ENCODE assay signal across 13 cellular contexts in the genomic region with DNA sequence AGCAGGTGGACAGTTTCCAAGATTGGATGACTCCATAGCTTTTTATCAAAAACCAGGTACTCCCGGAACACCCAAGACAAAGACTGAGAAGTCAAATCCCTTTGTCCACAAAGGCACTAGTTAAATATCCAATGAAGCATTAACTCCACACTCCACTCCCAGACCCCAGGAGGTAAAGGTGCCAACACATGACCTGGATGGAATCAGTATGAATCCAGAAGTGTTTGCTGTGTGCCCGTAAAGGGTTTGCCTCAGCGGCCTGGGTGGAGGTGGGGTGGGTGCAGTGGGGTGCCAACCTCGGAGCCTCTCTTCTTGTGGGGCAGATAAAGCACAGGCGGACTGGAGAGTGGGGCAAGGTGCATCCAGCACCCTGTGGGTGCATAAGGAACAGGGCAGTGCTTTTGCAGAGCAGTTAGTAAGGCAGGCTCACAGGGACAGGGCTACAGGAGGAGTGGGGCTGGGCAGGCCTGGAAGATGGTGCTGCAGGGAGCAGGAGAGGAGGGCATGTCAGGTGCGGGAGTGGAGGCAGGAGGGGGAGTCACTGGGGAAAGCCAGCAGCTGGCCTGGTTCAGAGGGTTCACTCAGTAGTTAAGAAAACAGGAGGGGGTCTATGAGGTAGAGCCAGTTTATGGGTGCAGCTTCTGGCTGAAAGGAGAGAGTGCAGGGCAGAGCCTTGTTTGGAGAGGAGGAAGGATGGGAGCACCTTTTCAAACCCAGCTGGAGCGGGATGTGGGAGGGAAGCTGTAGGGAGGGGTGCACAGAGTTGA.
DNase-seq lines count a peak whose midpoint lies in the region; ATAC-seq and TF ChIP-seq lines count a peak whose summit lies in the region.
"Had no signal": no experiment of that assay in that cellular context is flagged by ENCODE, and none has a peak within 500 bp of the region (broad histone marks: within the 10 kb centered on the region; RNA-seq: fewer than 3 reads in every experiment).

No MANE protein-coding gene starts in this region.

- H3K14ac ChIP-seq in neuronal stem cell (ENCODE audit: low read length) = peak overlapping the region; percentile 60

- H3K79me2 ChIP-seq in smooth muscle cell (ENCODE audit: low read depth) = no peaks in the 10 kb centered on the region

- H3K4me3 ChIP-seq in Peyer's patch (no peak overlapping the region), neuronal stem cell (ENCODE audit: low read length in 2 of 2) (no peak overlapping the region), smooth muscle cell (no peak overlapping the region)
- H3K4me3 ChIP-seq: ascending aorta, GM23248, SK-N-MC, upper lobe of right lung had no signal

- H4K91ac ChIP-seq in neuronal stem cell (ENCODE audit: low read depth, low read length, poor library complexity) = no peak overlapping the region

- TF ChIP-seq POLR2A in Peyer's patch (IDR thresholded peaks at IDR 0.05) = no peak

- peak overlapping the region in 3 of 4 donors; percentile 49 to 83 (median 80) for H3K27ac ChIP-seq in Peyer's patch
- no peak overlapping the region for H3K27ac ChIP-seq in neuronal stem cell (replicated peaks; ENCODE audit: low read length)
- no peak overlapping the region for H3K27ac ChIP-seq in smooth muscle cell (ENCODE audit: low read depth)
- H3K27ac ChIP-seq: ascending aorta, GM23248, SK-N-MC had no signal

- H3K4ac ChIP-seq in neuronal stem cell (ENCODE audit: low read length) = no peak overlapping the region

- no peak overlapping the region for H2BK15ac ChIP-seq in neuronal stem cell (ENCODE audit: low read length)

- H4K20me1 ChIP-seq in smooth muscle cell (ENCODE audit: low read depth) = no peaks in the 10 kb centered on the region

- no peaks in the 10 kb centered on the region for H3K79me1 ChIP-seq in neuronal stem cell (ENCODE audit: low read depth, low read length)

- H3K4me2 ChIP-seq in neuronal stem cell (ENCODE audit: insufficient read depth, low read length, poor library complexity, severe bottlenecking) = no peak overlapping the region
- no peak overlapping the region for H3K4me2 ChIP-seq in smooth muscle cell

- H2AFZ ChIP-seq in neuronal stem cell (ENCODE audit: low read length) (no peak overlapping the region), smooth muscle cell (ENCODE audit: low read depth) (no peak overlapping the region)
- H2AFZ ChIP-seq: GM23248 had no signal

- peak overlapping the region; percentile 16 for H3K18ac ChIP-seq in neuronal stem cell (ENCODE audit: low read length)

- no CpG with 5 or more reads among the region's 7 CpGs for WGBS in neuronal stem cell (ENCODE audit: extremely low coverage in 2 of 2, insufficient read length in 2 of 2, insufficient replicate concordance in 1 of 2), 2 donors
- WGBS in smooth muscle cell (ENCODE audit: low lambda C conversion rate) = 86% methylated on average over 7 of the region's 7 CpGs

- peak; percentile 100 for DNase-seq in COR-L47 (lab: John Stamatoyannopoulos, UW)
- peak; percentile 35 for DNase-seq in HT-29 (ENCODE audit: low spot score)
- DNase-seq in Peyer's patch = peak in 1 of 3 donors; percentile 47
- no peak for DNase-seq in neuronal stem cell (ENCODE audit: low spot score)
- no peak for DNase-seq in smooth muscle cell (lab: John Stamatoyannopoulos, UW; ENCODE audit: unreplicated experiment)
- DNase-seq in NCI-H446 treated with DMSO at 0.1 percent for 48 hours (lab: John Stamatoyannopoulos, UW) = no peak
- DNase-seq: activated effector memory CD4-positive, alpha-beta T cell treated with anti-CD3 and anti-CD28 coated beads, Interleukin-2, amount 50 U/mL, for 16 hours; GM23248; IMR-90 had no signal

- no peaks in the 10 kb centered on the region for H3F3A ChIP-seq in smooth muscle cell (ENCODE audit: low read depth)

- H2AK5ac ChIP-seq in neuronal stem cell (ENCODE audit: low read depth, low read length) = no peak overlapping the region

- no peak overlapping the region for H4K8ac ChIP-seq in neuronal stem cell (ENCODE audit: low read depth, low read length)

- no peaks in the 10 kb centered on the region for H3K27me3 ChIP-seq in Peyer's patch
- peaks cover 15 to 67% (median 49%) of the 10 kb centered on the region in 3 experiments for H3K27me3 ChIP-seq in neuronal stem cell (ENCODE audit: control insufficient read depth in 3 of 3, insufficient read depth in 3 of 3, low read depth in 1 of 3, low read length in 3 of 3)
- peaks cover 54% of the 10 kb centered on the region for H3K27me3 ChIP-seq in smooth muscle cell (ENCODE audit: low read depth)
- H3K27me3 ChIP-seq: ascending aorta, upper lobe of right lung had no signal

- no peak overlapping the region for H2BK5ac ChIP-seq in neuronal stem cell (ENCODE audit: low read length)

- peak overlapping the region; percentile 62 for H3K23ac ChIP-seq in neuronal stem cell (ENCODE audit: low read depth, low read length, poor library complexity)

- H3K9ac ChIP-seq in neuronal stem cell (ENCODE audit: low read depth, low read length, poor library complexity) (no peak overlapping the region), smooth muscle cell (ENCODE audit: low read depth) (no peak overlapping the region)
- H3K9ac ChIP-seq: GM23248 had no signal

- no peak overlapping the region for H2BK120ac ChIP-seq in neuronal stem cell (ENCODE audit: low read depth, low read length)

- no peaks in the 10 kb centered on the region for H3K9me3 ChIP-seq in Peyer's patch
- H3K9me3 ChIP-seq in neuronal stem cell (replicated peaks in 1 of 2; ENCODE audit: control insufficient read depth in 2 of 2, insufficient read depth in 1 of 2, low read depth in 1 of 2, low read length in 2 of 2) = no peaks in the 10 kb centered on the region
- no peaks in the 10 kb centered on the region for H3K9me3 ChIP-seq in smooth muscle cell (replicated peaks; ENCODE audit: low read depth)
- H3K9me3 ChIP-seq: ascending aorta, upper lobe of right lung had no signal

- TF ChIP-seq CTCF in Peyer's patch (IDR thresholded peaks at IDR 0.05) (no peak), smooth muscle cell (IDR thresholded peaks at IDR 0.05; ENCODE audit: borderline replicate concordance, insufficient read depth, poor library complexity, severe bottlenecking) (no peak)

- no peak overlapping the region for H2BK12ac ChIP-seq in neuronal stem cell (ENCODE audit: low read length)

- ATAC-seq in HG03469 (IDR thresholded peaks at IDR 0.05; ENCODE audit: unreplicated experiment) = no peak

- no peaks in the 10 kb centered on the region for H3K36me3 ChIP-seq in Peyer's patch
- no peaks in the 10 kb centered on the region for H3K36me3 ChIP-seq in neuronal stem cell (replicated peaks in 1 of 2; ENCODE audit: control insufficient read depth in 2 of 2, insufficient read depth in 2 of 2, low read length in 2 of 2)
- no peaks in the 10 kb centered on the region for H3K36me3 ChIP-seq in smooth muscle cell (ENCODE audit: low read depth)
- H3K36me3 ChIP-seq: ascending aorta, upper lobe of right lung had no signal

- H3K4me1 ChIP-seq in Peyer's patch (peaks cover 0 to 41% (median 3%) of the 10 kb centered on the region in 4 donors), neuronal stem cell (ENCODE audit: control insufficient read depth in 2 of 2, insufficient read depth in 1 of 2, low read depth in 1 of 2, low read length in 2 of 2) (peaks cover 0 to 3% of the 10 kb centered on the region in 2 donors), smooth muscle cell (ENCODE audit: low read depth) (peaks cover 17% of the 10 kb centered on the region)

Comparison
In these comparisons a context has a peak if more than half of its experiments do, and no peak if none do; other contexts are left out.
1. DNase-seq: peak in COR-L47 (single experiment) and HT-29 (single experiment); none in neuronal stem cell (single experiment), smooth muscle cell (single experiment) and NCI-H446 treated with DMSO at 0.1 percent for 48 hours (single experiment).
2. H3K27ac ChIP-seq: peak in Peyer's patch (3 of 4); none in neuronal stem cell (single experiment) and smooth muscle cell (single experiment).